10 cellular contexts compared by ENCODE assay signal in the genomic region with DNA sequence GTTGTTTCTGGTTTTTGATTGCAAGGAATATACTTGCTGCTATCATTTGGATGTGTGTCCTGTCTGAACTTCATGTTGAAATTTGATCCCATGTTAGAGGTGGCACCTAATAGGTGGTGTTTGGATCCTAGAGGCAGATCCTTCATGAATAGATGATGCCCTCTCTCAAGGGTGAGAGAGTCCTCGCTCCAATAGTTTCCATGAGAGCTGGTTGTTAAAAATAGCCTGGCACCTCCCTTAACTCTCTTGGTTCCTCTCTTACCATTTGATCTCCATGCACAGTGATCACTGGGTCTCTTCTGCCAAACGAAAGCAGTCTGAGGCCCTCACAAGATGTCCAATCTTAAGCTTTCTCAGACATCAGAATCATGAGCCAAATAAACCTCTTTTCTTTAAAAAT. TPM values are rescaled to one million over a fixed set of nuclear protein-coding genes. Genes with fewer than 3 reads are reported as not detected.
"Had no signal": no experiment of that assay in that cellular context is flagged by ENCODE, and none has a peak within 500 bp of the region (broad histone marks: within the 10 kb centered on the region; RNA-seq: fewer than 3 reads in every experiment).

No MANE protein-coding gene starts in this region.

- ATAC-seq: GM23338, HCT116 had no signal

- H3K27ac ChIP-seq: GM23248 had no signal

- H3K4me1 ChIP-seq: HAP-1 had no signal

- H3K4me3 ChIP-seq: GM23248, GM23338, HAP-1 had no signal

- H3K36me3 ChIP-seq: HAP-1 had no signal

- H3K9me3 ChIP-seq: HAP-1 had no signal

- DNase-seq: GM23248, GOT3, H7, H9, HCEC 1CT, HFFc6 had no signal

RNA-seq across cellular contexts. Expression of a gene that starts 49.0 kb away (rescaled TPM):
- total RNA-seq: H7 had no signal
- polyA plus RNA-seq: H1 had no signal
